Comparison of ENCODE assay signal across 8 cellular contexts in genomic region chr10:44801383-44802327, GRCh38.
A peak's percentile ranks its signal among the peaks of the same experiment; 100 is the strongest.
DNase-seq lines count a peak whose midpoint lies in the region; ATAC-seq and TF ChIP-seq lines count a peak whose summit lies in the region.

No MANE protein-coding gene starts in this region.

- DNase-seq in Ammon's horn (ENCODE audit: low spot score) (peak; percentile 32), NCI-H2107 treated with DMSO at 0.1 percent for 48 hours (lab: John Stamatoyannopoulos, UW; ENCODE audit: unreplicated experiment) (peak; percentile 32), cardiac fibroblast (ENCODE audit: low read depth in 2 of 2) (peak; percentile 98), lower lobe of right lung (peak; percentile 90)

- H3K9me3 ChIP-seq in lower lobe of right lung = no peaks in the 10 kb centered on the region

- H3K27ac ChIP-seq in lower lobe of right lung = no peak overlapping the region

- intact Hi-C loops in lower lobe of right lung (cut with DNase I) = no loop called here

- H3K4me3 ChIP-seq in cardiac fibroblast (replicated peaks in 1 of 2; ENCODE audit: low read depth in 2 of 2, low read length in 2 of 2) (no peak overlapping the region), lower lobe of right lung (no peak overlapping the region)

- H3K36me3 ChIP-seq in lower lobe of right lung = no peaks in the 10 kb centered on the region

- H3K27me3 ChIP-seq in lower lobe of right lung (ENCODE audit: low read depth) = no peaks in the 10 kb centered on the region

- ATAC-seq in lower lobe of right lung (peak; percentile 92 to 95), HG03469 (IDR thresholded peaks at IDR 0.05; ENCODE audit: unreplicated experiment) (no peak), GM19035 (IDR thresholded peaks at IDR 0.05; ENCODE audit: unreplicated experiment) (no peak), HG02642 (IDR thresholded peaks at IDR 0.05; ENCODE audit: poor library complexity, unreplicated experiment) (no peak), GM18498 (IDR thresholded peaks at IDR 0.05; ENCODE audit: unreplicated experiment) (no peak)

- TF ChIP-seq CTCF in cardiac fibroblast (IDR thresholded peaks at IDR 0.05; ENCODE audit: low read depth, low read length) (no peak), lower lobe of right lung (IDR thresholded peaks at IDR 0.05) (no peak)

- peaks cover 6% of the 10 kb centered on the region for H3K4me1 ChIP-seq in lower lobe of right lung

Comparison
In these comparisons a context has a peak if more than half of its experiments do, and no peak if none do; other contexts are left out.
1. DNase-seq: peak in every context shown above with its lines; median percentile 98 in cardiac fibroblast; 90 in lower lobe of right lung; 32 in Ammon's horn; 32 in NCI-H2107 treated with DMSO at 0.1 percent for 48 hours.
2. ATAC-seq: peak in lower lobe of right lung (2 of 2); none in HG03469 (single experiment), GM19035 (single experiment), HG02642 (single experiment) and GM18498 (single experiment).